8 cellular contexts compared by ENCODE assay signal in genomic region chr3:16338999-16339398, GRCh38.
DNase-seq lines count a peak whose midpoint lies in the region; ATAC-seq lines count a peak whose summit lies in the region.

No MANE protein-coding gene starts in this region.

- DNase-seq in ELR (ENCODE audit: low read depth), result peak; percentile 88
- peak; percentile 3 for DNase-seq in HPDE6-E6E7 (ENCODE audit: extremely low spot score)
- DNase-seq in amniotic stem cell (lab: John Stamatoyannopoulos, UW), result peak; percentile 87
- DNase-seq in lung microvascular endothelial cell (ENCODE audit: low read depth in 2 of 2), result peak; percentile 15 to 70
- DNase-seq in occipital lobe (lab: John Stamatoyannopoulos, UW), result no peak
- no peak for DNase-seq in SK-N-DZ (ENCODE audit: low spot score)
- no peak for DNase-seq in NCI-H1417 treated with DMSO at 0.1 percent for 48 hours (lab: John Stamatoyannopoulos, UW)

- ATAC-seq in GM18502 (IDR thresholded peaks at IDR 0.05; ENCODE audit: poor library complexity, unreplicated experiment), result no peak

Comparison
In these comparisons a context has a peak if more than half of its experiments do, and no peak if none do; other contexts are left out.
1. DNase-seq: peak in ELR (single experiment), HPDE6-E6E7 (single experiment), amniotic stem cell (single experiment) and lung microvascular endothelial cell (2 of 2); none in occipital lobe (single experiment), SK-N-DZ (single experiment) and NCI-H1417 treated with DMSO at 0.1 percent for 48 hours (single experiment).